ENCODE assay signal across 12 cellular contexts in genomic region chr2:101759162-101759561, GRCh38.
A peak's percentile ranks its signal among the peaks of the same experiment; 100 is the strongest.
DNase-seq lines count a peak whose midpoint lies in the region; ATAC-seq and TF ChIP-seq lines count a peak whose summit lies in the region.
"Had no signal": no experiment of that assay in that cellular context is flagged by ENCODE, and none has a peak within 500 bp of the region (broad histone marks: within the 10 kb centered on the region; RNA-seq: fewer than 3 reads in every experiment).

No MANE protein-coding gene starts in this region.

- DNase-seq in COLO829 (ENCODE audit: low spot score) (peak; percentile 53), Panc1 (ENCODE audit: low read depth, low spot score) (no peak), epithelial cell of prostate (ENCODE audit: low read depth, low spot score) (no peak), non-pigmented ciliary epithelial cell (ENCODE audit: low read depth) (peak; percentile 89), left colon (no peak), DMS 273 (lab: John Stamatoyannopoulos, UW; ENCODE audit: unreplicated experiment) (no peak)
- DNase-seq: DMS 273 treated with DMSO at 0.1 percent for 48 hours; glutamatergic neuron; stimulated activated CD8-positive, alpha-beta memory T cell treated with anti-CD3 and anti-CD28 coated beads, Interleukin-4, amount 100 ng/mL, for 48 hours had no signal

- no peaks in the 10 kb centered on the region for H3K9me3 ChIP-seq in Panc1 (ENCODE audit: control insufficient read depth, insufficient read depth, low read depth, low read length)

- H3K4me1 ChIP-seq in Panc1 (ENCODE audit: control insufficient read depth, insufficient read depth, low read length): peaks cover 52% of the 10 kb centered on the region

- no TSS peak for BruUV-seq in Panc1 (replicated peaks; lab: Mats Ljungman, UMichigan)

- H3K36me3 ChIP-seq in Panc1 (ENCODE audit: control insufficient read depth, insufficient read depth, low read length): no peaks in the 10 kb centered on the region

- intact Hi-C loops in Panc1 (cut with micrococcal nuclease; ENCODE audit: unreplicated experiment) (no loop called here), left colon (cut with DNase I, micrococcal nuclease) (no loop called here)

- peak overlapping the region; percentile 7 to 38; a peak in 3 of 4 replicates for H3K4me3 ChIP-seq in Panc1 (ENCODE audit: low read depth in 2 of 2, low read length in 2 of 2)

- POLR2A ChIA-PET in Panc1 (lab: Charles Lee): interaction anchor here (0.6 to 0.8 kb wide), 5 partner anchors 62 to 650 kb away, joined by 3 to 11 read pairs (median 4); partner anchors contain the start of gene MAP4K4

- TF ChIP-seq CTCF in Panc1 (IDR thresholded peaks at IDR 0.05): no peak

- CTCF ChIA-PET in Panc1 (lab: Charles Lee): no interaction called here

- no peaks in the 10 kb centered on the region for H3K27me3 ChIP-seq in Panc1 (ENCODE audit: control insufficient read depth, insufficient read depth, low read length)

- H3K27ac ChIP-seq in Panc1 (ENCODE audit: low read length) (peak overlapping the region; percentile 64), epithelial cell of prostate (peak overlapping the region; percentile 88)
- H3K27ac ChIP-seq: parathyroid adenoma had no signal

- in situ Hi-C loops in Panc1 (cut with HindIII; ENCODE audit: low pct_unique_long_range_greater_than_20kb, low sequenced_read_pairs): no loop called here

- ATAC-seq in Panc1 (peak; percentile 63), HG02571 (IDR thresholded peaks at IDR 0.05; ENCODE audit: unreplicated experiment) (no peak), left colon (no peak), HG03159 (IDR thresholded peaks at IDR 0.05; ENCODE audit: unreplicated experiment) (no peak)

Comparison
In these comparisons a context has a peak if more than half of its experiments do, and no peak if none do; other contexts are left out.
1. DNase-seq: peak in COLO829 (single experiment) and non-pigmented ciliary epithelial cell (single experiment); none in Panc1 (single experiment), epithelial cell of prostate (single experiment), left colon (0 of 2) and DMS 273 (single experiment).